1 cellular context compared by ENCODE assay signal in genomic region chr4:169582706-169583105, GRCh38.
TF ChIP-seq lines count a peak whose summit lies in the region.

No MANE protein-coding gene starts in this region.

TF ChIP-seq in IMR-90, 13 proteins besides CTCF, POLR2A, EP300 and RAD21:
- no peak for TF ChIP-seq RCOR1 (IDR thresholded peaks at IDR 0.05; ENCODE audit: insufficient replicate concordance, low read length)
- no peak for TF ChIP-seq MAFK (IDR thresholded peaks at IDR 0.05; ENCODE audit: low read depth, low read length)
- TF ChIP-seq SMC3 (IDR thresholded peaks at IDR 0.05; ENCODE audit: low read depth, low read length) = no peak
- TF ChIP-seq FOS (IDR thresholded peaks at IDR 0.05; ENCODE audit: low read depth, low read length) = no peak
- TF ChIP-seq BHLHE40 (IDR thresholded peaks at IDR 0.05; ENCODE audit: low read depth, low read length) = no peak
